ENCODE assay signal across 1 cellular context in the genomic region with DNA sequence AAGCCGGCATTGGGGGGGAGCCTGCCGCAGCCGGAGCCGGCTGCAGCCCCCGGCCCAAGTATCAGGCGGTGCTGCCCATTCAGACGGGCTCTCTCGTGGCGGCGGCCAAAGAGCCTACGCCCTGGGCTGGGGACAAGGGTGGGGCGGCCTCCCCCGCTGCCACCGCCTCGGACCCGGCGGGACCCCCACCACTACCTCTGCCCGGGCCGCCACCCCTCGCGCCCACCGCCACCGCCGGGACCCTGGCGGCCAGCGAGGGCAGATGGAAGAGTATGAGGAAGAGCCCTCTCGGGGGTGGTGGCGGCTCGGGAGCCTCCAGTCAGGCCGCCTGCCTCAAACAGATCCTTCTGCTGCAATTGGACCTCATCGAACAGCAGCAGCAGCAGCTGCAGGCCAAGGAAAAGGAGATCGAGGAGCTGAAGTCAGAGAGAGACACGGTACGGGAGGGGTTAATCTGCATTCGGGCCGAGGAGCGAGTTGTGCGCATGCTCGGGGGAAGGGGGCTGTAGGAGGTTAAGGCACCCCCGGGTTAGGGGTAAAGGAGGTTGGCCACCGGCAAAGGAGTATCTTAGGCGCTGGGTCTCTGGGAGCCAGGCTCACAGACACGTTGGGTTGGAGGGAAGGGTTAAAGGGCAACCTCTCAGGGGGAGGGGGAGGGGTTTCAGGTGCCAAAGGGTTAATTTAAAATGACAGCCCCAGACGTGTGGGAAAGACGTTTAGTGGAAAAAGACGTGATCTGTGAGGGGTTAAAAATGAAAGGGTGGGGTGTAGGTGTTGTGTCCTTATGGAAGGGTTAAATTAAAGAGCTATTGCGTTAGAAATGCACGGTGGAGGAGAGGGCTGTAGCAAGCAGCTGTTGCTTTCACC.
A peak's percentile ranks its signal among the peaks of the same experiment; 100 is the strongest.
TF ChIP-seq lines count a peak whose summit lies in the region.

No MANE protein-coding gene starts in this region.

TF ChIP-seq in K562, 482 proteins besides CTCF, POLR2A, EP300 and RAD21 (continued from another document and continues in another):
- TF ChIP-seq MLX (CRISPR knock-in tag; conservative IDR thresholded peaks at IDR 0.05): no peak
- no peak for TF ChIP-seq CHD7 (IDR thresholded peaks at IDR 0.05; ENCODE audit: low read depth, low read length)
- peak in 1 of 2 experiments; percentile 19; a peak in 1 of 4 replicates for TF ChIP-seq TBL1XR1 (IDR thresholded peaks at IDR 0.05; ENCODE audit: low read length in 2 of 2)
- TF ChIP-seq MEIS2 (IDR thresholded peaks at IDR 0.05; ENCODE audit: partially characterized antibody): peak; percentile 40
- TF ChIP-seq, protein P1, sequence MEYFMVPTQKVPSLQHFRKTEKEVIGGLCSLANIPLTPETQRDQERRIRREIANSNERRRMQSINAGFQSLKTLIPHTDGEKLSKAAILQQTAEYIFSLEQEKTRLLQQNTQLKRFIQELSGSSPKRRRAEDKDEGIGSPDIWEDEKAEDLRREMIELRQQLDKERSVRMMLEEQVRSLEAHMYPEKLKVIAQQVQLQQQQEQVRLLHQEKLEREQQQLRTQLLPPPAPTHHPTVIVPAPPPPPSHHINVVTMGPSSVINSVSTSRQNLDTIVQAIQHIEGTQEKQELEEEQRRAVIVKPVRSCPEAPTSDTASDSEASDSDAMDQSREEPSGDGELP (CRISPR knock-in tag; IDR thresholded peaks at IDR 0.05; ENCODE audit: borderline replicate concordance): peak; percentile 38; the same call in 1 of the 2 replicates
- TF ChIP-seq, protein P2, sequence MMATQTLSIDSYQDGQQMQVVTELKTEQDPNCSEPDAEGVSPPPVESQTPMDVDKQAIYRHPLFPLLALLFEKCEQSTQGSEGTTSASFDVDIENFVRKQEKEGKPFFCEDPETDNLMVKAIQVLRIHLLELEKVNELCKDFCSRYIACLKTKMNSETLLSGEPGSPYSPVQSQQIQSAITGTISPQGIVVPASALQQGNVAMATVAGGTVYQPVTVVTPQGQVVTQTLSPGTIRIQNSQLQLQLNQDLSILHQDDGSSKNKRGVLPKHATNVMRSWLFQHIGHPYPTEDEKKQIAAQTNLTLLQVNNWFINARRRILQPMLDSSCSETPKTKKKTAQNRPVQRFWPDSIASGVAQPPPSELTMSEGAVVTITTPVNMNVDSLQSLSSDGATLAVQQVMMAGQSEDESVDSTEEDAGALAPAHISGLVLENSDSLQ (IDR thresholded peaks at IDR 0.05): no peak
- TF ChIP-seq BRD9 (IDR thresholded peaks at IDR 0.05; ENCODE audit: low read depth, partially characterized antibody): peak; percentile 45
- TF ChIP-seq TBP (optimal IDR thresholded peaks at IDR 0.05; ENCODE audit: low read depth, low read length): peak; percentile 44
- TF ChIP-seq, protein P3, sequence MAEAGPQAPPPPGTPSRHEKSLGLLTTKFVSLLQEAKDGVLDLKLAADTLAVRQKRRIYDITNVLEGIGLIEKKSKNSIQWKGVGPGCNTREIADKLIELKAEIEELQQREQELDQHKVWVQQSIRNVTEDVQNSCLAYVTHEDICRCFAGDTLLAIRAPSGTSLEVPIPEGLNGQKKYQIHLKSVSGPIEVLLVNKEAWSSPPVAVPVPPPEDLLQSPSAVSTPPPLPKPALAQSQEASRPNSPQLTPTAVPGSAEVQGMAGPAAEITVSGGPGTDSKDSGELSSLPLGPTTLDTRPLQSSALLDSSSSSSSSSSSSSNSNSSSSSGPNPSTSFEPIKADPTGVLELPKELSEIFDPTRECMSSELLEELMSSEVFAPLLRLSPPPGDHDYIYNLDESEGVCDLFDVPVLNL (CRISPR knock-in tag; IDR thresholded peaks at IDR 0.05; ENCODE audit: low read depth): no peak
- no peak for TF ChIP-seq SRF (CRISPR knock-in tag; IDR thresholded peaks at IDR 0.05)
- 0 out of 2 replicates have a peak, but pooled peaks have one; percentile 21 for TF ChIP-seq MTA3 (IDR thresholded peaks at IDR 0.05; ENCODE audit: borderline replicate concordance)
- no peak for TF ChIP-seq ZNF778 (CRISPR knock-in tag; IDR thresholded peaks at IDR 0.05)
- TF ChIP-seq, protein P4, sequence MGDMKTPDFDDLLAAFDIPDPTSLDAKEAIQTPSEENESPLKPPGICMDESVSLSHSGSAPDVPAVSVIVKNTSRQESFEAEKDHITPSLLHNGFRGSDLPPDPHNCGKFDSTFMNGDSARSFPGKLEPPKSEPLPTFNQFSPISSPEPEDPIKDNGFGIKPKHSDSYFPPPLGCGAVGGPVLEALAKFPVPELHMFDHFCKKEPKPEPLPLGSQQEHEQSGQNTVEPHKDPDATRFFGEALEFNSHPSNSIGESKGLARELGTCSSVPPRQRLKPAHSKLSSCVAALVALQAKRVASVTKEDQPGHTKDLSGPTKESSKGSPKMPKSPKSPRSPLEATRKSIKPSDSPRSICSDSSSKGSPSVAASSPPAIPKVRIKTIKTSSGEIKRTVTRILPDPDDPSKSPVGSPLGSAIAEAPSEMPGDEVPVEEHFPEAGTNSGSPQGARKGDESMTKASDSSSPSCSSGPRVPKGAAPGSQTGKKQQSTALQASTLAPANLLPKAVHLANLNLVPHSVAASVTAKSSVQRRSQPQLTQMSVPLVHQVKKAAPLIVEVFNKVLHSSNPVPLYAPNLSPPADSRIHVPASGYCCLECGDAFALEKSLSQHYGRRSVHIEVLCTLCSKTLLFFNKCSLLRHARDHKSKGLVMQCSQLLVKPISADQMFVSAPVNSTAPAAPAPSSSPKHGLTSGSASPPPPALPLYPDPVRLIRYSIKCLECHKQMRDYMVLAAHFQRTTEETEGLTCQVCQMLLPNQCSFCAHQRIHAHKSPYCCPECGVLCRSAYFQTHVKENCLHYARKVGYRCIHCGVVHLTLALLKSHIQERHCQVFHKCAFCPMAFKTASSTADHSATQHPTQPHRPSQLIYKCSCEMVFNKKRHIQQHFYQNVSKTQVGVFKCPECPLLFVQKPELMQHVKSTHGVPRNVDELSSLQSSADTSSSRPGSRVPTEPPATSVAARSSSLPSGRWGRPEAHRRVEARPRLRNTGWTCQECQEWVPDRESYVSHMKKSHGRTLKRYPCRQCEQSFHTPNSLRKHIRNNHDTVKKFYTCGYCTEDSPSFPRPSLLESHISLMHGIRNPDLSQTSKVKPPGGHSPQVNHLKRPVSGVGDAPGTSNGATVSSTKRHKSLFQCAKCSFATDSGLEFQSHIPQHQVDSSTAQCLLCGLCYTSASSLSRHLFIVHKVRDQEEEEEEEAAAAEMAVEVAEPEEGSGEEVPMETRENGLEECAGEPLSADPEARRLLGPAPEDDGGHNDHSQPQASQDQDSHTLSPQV (IDR thresholded peaks at IDR 0.05): no peak
- TF ChIP-seq ZNF785 (CRISPR knock-in tag; IDR thresholded peaks at IDR 0.05): no peak
- no peak; the same call in 1 of the 2 replicates for TF ChIP-seq NR2C2 (CRISPR knock-in tag; IDR thresholded peaks at IDR 0.05)
- peak; percentile 93 for TF ChIP-seq NR2C2 (tag; IDR thresholded peaks at IDR 0.05)
- no peak for TF ChIP-seq TRIM25 (IDR thresholded peaks at IDR 0.05; ENCODE audit: borderline replicate concordance)
- peak; percentile 88; the same call in 1 of the 2 replicates for TF ChIP-seq ZBTB26 (CRISPR knock-in tag; IDR thresholded peaks at IDR 0.05)
- TF ChIP-seq ELF2 (CRISPR knock-in tag; IDR thresholded peaks at IDR 0.05): no peak
- peak; percentile 20; the same call in 1 of the 2 replicates for TF ChIP-seq CXXC5 (CRISPR knock-in tag; IDR thresholded peaks at IDR 0.05)
- no peak for TF ChIP-seq FOXK1 (CRISPR knock-in tag; IDR thresholded peaks at IDR 0.05; ENCODE audit: borderline replicate concordance)
- TF ChIP-seq SMARCE1 (IDR thresholded peaks at IDR 0.05): 0 out of 2 replicates have a peak, but pooled peaks have one; percentile 28
- TF ChIP-seq, protein P5, sequence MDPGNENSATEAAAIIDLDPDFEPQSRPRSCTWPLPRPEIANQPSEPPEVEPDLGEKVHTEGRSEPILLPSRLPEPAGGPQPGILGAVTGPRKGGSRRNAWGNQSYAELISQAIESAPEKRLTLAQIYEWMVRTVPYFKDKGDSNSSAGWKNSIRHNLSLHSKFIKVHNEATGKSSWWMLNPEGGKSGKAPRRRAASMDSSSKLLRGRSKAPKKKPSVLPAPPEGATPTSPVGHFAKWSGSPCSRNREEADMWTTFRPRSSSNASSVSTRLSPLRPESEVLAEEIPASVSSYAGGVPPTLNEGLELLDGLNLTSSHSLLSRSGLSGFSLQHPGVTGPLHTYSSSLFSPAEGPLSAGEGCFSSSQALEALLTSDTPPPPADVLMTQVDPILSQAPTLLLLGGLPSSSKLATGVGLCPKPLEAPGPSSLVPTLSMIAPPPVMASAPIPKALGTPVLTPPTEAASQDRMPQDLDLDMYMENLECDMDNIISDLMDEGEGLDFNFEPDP (CRISPR knock-in tag; IDR thresholded peaks at IDR 0.05): no peak
